Comparison of ENCODE assay signal across 26 cellular contexts in genomic region chr16:51449441-51449840, GRCh38.
DNase-seq lines count a peak whose midpoint lies in the region; ATAC-seq and TF ChIP-seq lines count a peak whose summit lies in the region.
"Had no signal": no experiment of that assay in that cellular context is flagged by ENCODE, and none has a peak within 500 bp of the region (broad histone marks: within the 10 kb centered on the region; RNA-seq: fewer than 3 reads in every experiment).

No MANE protein-coding gene starts in this region.

- peak; percentile 43 for DNase-seq in ELF-1 (ENCODE audit: low read depth, low spot score)
- DNase-seq in glomerular visceral epithelial cell (ENCODE audit: extremely low spot score): peak; percentile 21
- DNase-seq in mesenchymal stem cell: no peak
- no peak for DNase-seq in erythroblast (lab: John Stamatoyannopoulos, UW)
- DNase-seq: ACHN; Caco-2; CD4-positive, alpha-beta T cell; DND-41; MM.1S; NCI-H1048; NCI-H1417 treated with DMSO at 0.1 percent for 48 hours; NCI-H187; NCI-H2107; NCI-H446 treated with DMSO at 0.1 percent for 48 hours; NCI-H69; NK-92 treated with Interleukin-12 subunit alpha and Interleukin-12 subunit beta, amount 100 ng/mL, for 24 hours; SHP77 treated with DMSO at 0.1 percent for 48 hours had no signal

- no peak overlapping the region for H2BK12ac ChIP-seq in mesenchymal stem cell (ENCODE audit: low read length in 2 of 2)

- H4K8ac ChIP-seq in mesenchymal stem cell (ENCODE audit: low read length): no peak overlapping the region

- no peak overlapping the region for H2BK15ac ChIP-seq in mesenchymal stem cell (ENCODE audit: low read depth, poor library complexity, severe bottlenecking)

- H2BK5ac ChIP-seq in mesenchymal stem cell (ENCODE audit: low read depth, low read length, poor library complexity, severe bottlenecking): peak overlapping the region; percentile 79

- no peak for TF ChIP-seq CTCF in parathyroid adenoma (IDR thresholded peaks at IDR 0.05)

- H3K36me3 ChIP-seq in mesenchymal stem cell (ENCODE audit: control insufficient read depth in 1 of 2, insufficient read depth in 2 of 2, low read depth in 1 of 2, low read length in 2 of 2) (no peaks in the 10 kb centered on the region), parathyroid adenoma (ENCODE audit: control insufficient read depth, insufficient read depth, low read length) (no peaks in the 10 kb centered on the region)
- H3K36me3 ChIP-seq: BLaER1 had no signal

- H3K27me3 ChIP-seq in mesenchymal stem cell (ENCODE audit: control insufficient read depth in 1 of 2, insufficient read depth in 1 of 2, low read length in 2 of 2): no peaks in the 10 kb centered on the region
- H3K27me3 ChIP-seq in parathyroid adenoma (ENCODE audit: control insufficient read depth, insufficient read depth, low read length): no peaks in the 10 kb centered on the region
- H3K27me3 ChIP-seq: BLaER1 had no signal

- H3K79me2 ChIP-seq in parathyroid adenoma: no peaks in the 10 kb centered on the region

- H2BK120ac ChIP-seq in mesenchymal stem cell (ENCODE audit: low read depth, low read length): no peak overlapping the region

- H3K4me3 ChIP-seq in mesenchymal stem cell (ENCODE audit: insufficient read depth in 1 of 2, low read depth in 1 of 2, low read length in 2 of 2) (no peak overlapping the region), parathyroid adenoma (ENCODE audit: low read depth, low read length) (no peak overlapping the region)
- H3K4me3 ChIP-seq: BLaER1, SK-N-MC had no signal

- H2AFZ ChIP-seq in mesenchymal stem cell (ENCODE audit: low read depth, low read length) (no peak overlapping the region), parathyroid adenoma (peak overlapping the region; percentile 21)

- H3K4me1 ChIP-seq in mesenchymal stem cell (ENCODE audit: control insufficient read depth, insufficient read depth, low read depth, low read length): peaks cover 10% of the 10 kb centered on the region
- H3K4me1 ChIP-seq in parathyroid adenoma: peaks cover 6% of the 10 kb centered on the region
- H3K4me1 ChIP-seq: BLaER1, Caco-2 had no signal

- H2AK5ac ChIP-seq in mesenchymal stem cell (ENCODE audit: low read length, severe bottlenecking): no peak overlapping the region

- H3K9ac ChIP-seq in mesenchymal stem cell (ENCODE audit: low read length) (no peak overlapping the region), parathyroid adenoma (no peak overlapping the region)
- H3K9ac ChIP-seq: BLaER1 had no signal

- 54% methylated on average over 6 of the region's 8 CpGs for WGBS in mesenchymal stem cell

- H4K91ac ChIP-seq in mesenchymal stem cell (ENCODE audit: low read length): no peak overlapping the region

- H3K27ac ChIP-seq in mesenchymal stem cell (ENCODE audit: low read length, poor library complexity, severe bottlenecking): peak overlapping the region; percentile 56
- H3K27ac ChIP-seq in parathyroid adenoma: no peak overlapping the region
- H3K27ac ChIP-seq: 22Rv1, BLaER1, RWPE1, SK-N-MC had no signal

- H3K4ac ChIP-seq in mesenchymal stem cell (ENCODE audit: low read depth in 1 of 2, low read length in 2 of 2): no peak overlapping the region

- no peak overlapping the region for H3K18ac ChIP-seq in mesenchymal stem cell (ENCODE audit: low read depth in 1 of 2, low read length in 2 of 2)

- H3K4me2 ChIP-seq in mesenchymal stem cell (ENCODE audit: low read length, poor library complexity, severe bottlenecking) (peak overlapping the region; percentile 52), parathyroid adenoma (ENCODE audit: low read length) (peak overlapping the region; percentile 34)
- H3K4me2 ChIP-seq: BLaER1 had no signal

- H3K9me3 ChIP-seq in mesenchymal stem cell (ENCODE audit: control insufficient read depth, low read length): no peaks in the 10 kb centered on the region
- no peaks in the 10 kb centered on the region for H3K9me3 ChIP-seq in parathyroid adenoma (ENCODE audit: control insufficient read depth, low read length)
- H3K9me3 ChIP-seq: BLaER1, Caco-2 had no signal

- TF ChIP-seq POLR2A in erythroblast (IDR thresholded peaks at IDR 0.05; ENCODE audit: low read length): no peak

- ATAC-seq in GM21723 (IDR thresholded peaks at IDR 0.05; ENCODE audit: unreplicated experiment): no peak
- no peak for ATAC-seq in HG03460 (IDR thresholded peaks at IDR 0.05; ENCODE audit: unreplicated experiment)
- ATAC-seq in GM21360 (IDR thresholded peaks at IDR 0.05; ENCODE audit: unreplicated experiment): no peak
- ATAC-seq: HCT116 had no signal

- H3K23ac ChIP-seq in mesenchymal stem cell (ENCODE audit: low read length in 2 of 2): no peak overlapping the region

- no peak overlapping the region for H3K14ac ChIP-seq in mesenchymal stem cell (ENCODE audit: low read length in 2 of 2)

- no peaks in the 10 kb centered on the region for H3K79me1 ChIP-seq in mesenchymal stem cell (replicated peaks; ENCODE audit: low read length, poor library complexity, severe bottlenecking)

Comparison
In these comparisons a context has a peak if more than half of its experiments do, and no peak if none do; other contexts are left out.
1. DNase-seq: peak in ELF-1 (single experiment) and glomerular visceral epithelial cell (single experiment); none in mesenchymal stem cell (single experiment) and erythroblast (0 of 2).